Comparison of ENCODE assay signal across 10 cellular contexts in genomic region chr4:102586002-102586643, GRCh38.
A peak's percentile ranks its signal among the peaks of the same experiment; 100 is the strongest.
DNase-seq lines count a peak whose midpoint lies in the region; ATAC-seq lines count a peak whose summit lies in the region.
"Had no signal": no experiment of that assay in that cellular context is flagged by ENCODE, and none has a peak within 500 bp of the region (broad histone marks: within the 10 kb centered on the region; RNA-seq: fewer than 3 reads in every experiment).

No MANE protein-coding gene starts in this region.

- ATAC-seq in GM18511 (IDR thresholded peaks at IDR 0.05; ENCODE audit: unreplicated experiment) (peak; percentile 62), GM21515 (IDR thresholded peaks at IDR 0.05; ENCODE audit: unreplicated experiment) (peak; percentile 45), HG03520 (IDR thresholded peaks at IDR 0.05; ENCODE audit: unreplicated experiment) (peak; percentile 39), memory B cell (ENCODE audit: low read depth) (no peak), HG03045 (IDR thresholded peaks at IDR 0.05; ENCODE audit: unreplicated experiment) (no peak), HG03521 (IDR thresholded peaks at IDR 0.05; ENCODE audit: unreplicated experiment) (no peak)

- no peak overlapping the region for H3K4me3 Mint-ChIP-seq in memory B cell

- no peak for DNase-seq in memory B cell (ENCODE audit: low spot score in 2 of 2)
- DNase-seq in LoVo (ENCODE audit: low spot score): no peak
- DNase-seq: cortex of kidney, NCI-H82, upper lobe of left lung had no signal

- H3K4me1 Mint-ChIP-seq in memory B cell: peaks cover 13% of the 10 kb centered on the region

- peak overlapping the region; percentile 10 for H3K27ac Mint-ChIP-seq in memory B cell

- peaks cover 51% of the 10 kb centered on the region for H3K36me3 Mint-ChIP-seq in memory B cell

- no peaks in the 10 kb centered on the region for H3K9me3 Mint-ChIP-seq in memory B cell

- no peaks in the 10 kb centered on the region for H3K27me3 Mint-ChIP-seq in memory B cell

Comparison
In these comparisons a context has a peak if more than half of its experiments do, and no peak if none do; other contexts are left out.
1. ATAC-seq: peak in GM18511 (single experiment), GM21515 (single experiment) and HG03520 (single experiment); none in memory B cell (single experiment), HG03045 (single experiment) and HG03521 (single experiment).